In the genomic region with DNA sequence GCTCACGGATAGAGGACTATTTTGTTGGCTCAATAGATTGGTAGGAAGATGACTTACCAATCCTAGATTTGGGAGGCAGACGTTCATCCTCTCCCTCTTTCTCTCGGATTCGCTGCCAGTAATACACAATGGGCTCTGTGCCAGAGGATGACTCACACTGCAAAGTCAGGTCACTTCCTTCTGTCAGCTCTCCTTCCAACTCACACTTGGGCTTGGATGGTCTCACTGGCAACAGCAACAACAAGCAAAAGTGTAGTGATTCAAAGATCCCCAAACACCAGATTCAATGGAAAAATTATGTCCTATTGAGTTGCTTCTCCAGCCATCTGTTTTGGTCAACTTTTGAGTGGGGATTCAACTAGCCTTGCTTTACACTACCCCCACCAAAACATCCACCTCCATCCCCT, we compare ENCODE assay signal across 8 cellular contexts. TPM values are rescaled to one million over a fixed set of nuclear protein-coding genes. Genes with fewer than 3 reads are reported as not detected.
A peak's percentile ranks its signal among the peaks of the same experiment; 100 is the strongest.
DNase-seq lines count a peak whose midpoint lies in the region; ATAC-seq lines count a peak whose summit lies in the region.

No MANE protein-coding gene starts in this region.

- H3K14ac ChIP-seq in trophoblast cell (ENCODE audit: low read length): no peak overlapping the region

- no peak overlapping the region for H4K12ac ChIP-seq in trophoblast cell (ENCODE audit: low read depth, low read length)

- ATAC-seq in HG03139 (IDR thresholded peaks at IDR 0.05; ENCODE audit: unreplicated experiment): no peak

- H4K91ac ChIP-seq in trophoblast cell (ENCODE audit: low read depth, low read length): no peak overlapping the region

- H3K27ac ChIP-seq in trophoblast cell (ENCODE audit: low read depth, low read length) (no peak overlapping the region), Karpas-422 (ENCODE audit: low read length) (no peak overlapping the region)

- H3K4me1 ChIP-seq in trophoblast cell (ENCODE audit: control insufficient read depth in 1 of 2, insufficient read depth in 2 of 2, low read length in 2 of 2): peaks cover 0 to 2% of the 10 kb centered on the region in 2 experiments
- H3K4me1 ChIP-seq in Karpas-422 (ENCODE audit: low read length): no peaks in the 10 kb centered on the region

- no peak overlapping the region for H2BK120ac ChIP-seq in trophoblast cell (ENCODE audit: insufficient read depth, low read length, poor library complexity)

- H2AK5ac ChIP-seq in trophoblast cell (ENCODE audit: low read length): no peak overlapping the region

- H3K18ac ChIP-seq in trophoblast cell (ENCODE audit: low read length): no peak overlapping the region

- H2AFZ ChIP-seq in trophoblast cell (ENCODE audit: insufficient read depth, low read length, poor library complexity) (no peak overlapping the region), Karpas-422 (ENCODE audit: low read length) (no peak overlapping the region)

- no peak overlapping the region for H4K8ac ChIP-seq in trophoblast cell (ENCODE audit: low read depth, low read length)

- no peak overlapping the region for H3K4me2 ChIP-seq in trophoblast cell (ENCODE audit: low read length)
- no peak overlapping the region for H3K4me2 ChIP-seq in Karpas-422 (ENCODE audit: low read depth, low read length, poor library complexity, severe bottlenecking)

- H3K79me2 ChIP-seq in trophoblast cell (ENCODE audit: control insufficient read depth, insufficient read depth, low read length, poor library complexity): no peaks in the 10 kb centered on the region
- no peaks in the 10 kb centered on the region for H3K79me2 ChIP-seq in Karpas-422 (ENCODE audit: low read length)

- no peaks in the 10 kb centered on the region for H3K79me1 ChIP-seq in trophoblast cell (ENCODE audit: low read length)

- H3K9ac ChIP-seq in trophoblast cell (ENCODE audit: low read length) (no peak overlapping the region), Karpas-422 (ENCODE audit: low read length) (no peak overlapping the region)

- H3K27me3 ChIP-seq in trophoblast cell (ENCODE audit: insufficient read depth, low read length) (no peaks in the 10 kb centered on the region), Karpas-422 (ENCODE audit: low read length) (no peaks in the 10 kb centered on the region)

- H2BK12ac ChIP-seq in trophoblast cell (ENCODE audit: low read length): no peak overlapping the region

- no peak overlapping the region for H3K4me3 ChIP-seq in trophoblast cell (ENCODE audit: low read depth, low read length)
- H3K4me3 ChIP-seq in Karpas-422 (ENCODE audit: low read length): no peak overlapping the region

- no peak overlapping the region for H2BK5ac ChIP-seq in trophoblast cell (ENCODE audit: low read depth, low read length, poor library complexity)

- DNase-seq in GM04504 (ENCODE audit: low read depth) (peak; percentile 95), NCI-H82 treated with DMSO at 0.1 percent for 48 hours (lab: John Stamatoyannopoulos, UW; ENCODE audit: unreplicated experiment) (peak; percentile 86), activated T-cell treated with anti-CD3 and anti-CD28 coated beads for 48 hours (ENCODE audit: low read depth) (peak; percentile 35), fibroblast of the conjunctiva (ENCODE audit: low read depth) (peak; percentile 98), trophoblast cell (peak; percentile 61 to 73), NAMALWA (ENCODE audit: low spot score) (no peak), Karpas-422 (no peak)

- H3K9me2 ChIP-seq in Karpas-422 (replicated peaks; ENCODE audit: insufficient read depth, low read length): no peaks in the 10 kb centered on the region

- no peaks in the 10 kb centered on the region for H4K20me1 ChIP-seq in Karpas-422 (ENCODE audit: insufficient read depth, low read depth, low read length)

- H3K23ac ChIP-seq in trophoblast cell (ENCODE audit: low read length): no peak overlapping the region

- no CpG with 5 or more reads among the region's 4 CpGs for WGBS in trophoblast cell (ENCODE audit: extremely low coverage, insufficient coverage, insufficient read length)

- H3K9me3 ChIP-seq in trophoblast cell (ENCODE audit: insufficient read depth, low read depth, low read length) (no peaks in the 10 kb centered on the region), Karpas-422 (ENCODE audit: low read length) (no peaks in the 10 kb centered on the region)

- H3K36me3 ChIP-seq in trophoblast cell (ENCODE audit: control insufficient read depth in 1 of 2, insufficient read depth in 2 of 2, low read length in 2 of 2) (peaks cover 0 to 5% of the 10 kb centered on the region in 2 experiments), Karpas-422 (ENCODE audit: insufficient read depth, low read length) (no peaks in the 10 kb centered on the region)

- H3K4ac ChIP-seq in trophoblast cell (ENCODE audit: low read depth, low read length): no peak overlapping the region

RNA-seq across cellular contexts. Expression of a gene that starts 21.7 kb away (rescaled TPM):
- 930 and 947 TPM in 2 replicates for polyA plus RNA-seq in trophoblast cell (2013)
- total RNA-seq in Karpas-422 (2014; rRNA removed; shearing (Covaris generic); ENCODE audit: low replicate concordance): 1,464 and 1,725 TPM in 2 replicates

Comparison
In these comparisons a context has a peak if more than half of its experiments do, and no peak if none do; other contexts are left out.
1. DNase-seq: peak in GM04504 (single experiment), NCI-H82 treated with DMSO at 0.1 percent for 48 hours (single experiment), activated T-cell treated with anti-CD3 and anti-CD28 coated beads for 48 hours (single experiment), fibroblast of the conjunctiva (single experiment) and trophoblast cell (2 of 2); none in NAMALWA (single experiment) and Karpas-422 (single experiment).